ENCODE assay signal across 18 cellular contexts in genomic region chr3:57026918-57027317, GRCh38. TPM values are rescaled to one million over a fixed set of nuclear protein-coding genes. Genes with fewer than 3 reads are reported as not detected.
DNase-seq lines count a peak whose midpoint lies in the region; ATAC-seq and TF ChIP-seq lines count a peak whose summit lies in the region.
"Had no signal": no experiment of that assay in that cellular context is flagged by ENCODE, and none has a peak within 500 bp of the region (broad histone marks: within the 10 kb centered on the region; RNA-seq: fewer than 3 reads in every experiment).

No MANE protein-coding gene starts in this region.

- TF ChIP-seq CTCF in gastroesophageal sphincter (IDR thresholded peaks at IDR 0.05) (no peak), hepatocyte (IDR thresholded peaks at IDR 0.05; ENCODE audit: poor library complexity) (no peak), osteocyte (IDR thresholded peaks at IDR 0.05) (no peak)

- TF ChIP-seq EP300 in gastroesophageal sphincter (IDR thresholded peaks at IDR 0.05) = no peak

- peaks cover 0 to 18% (median 4%) of the 10 kb centered on the region in 5 donors for H3K27me3 Mint-ChIP-seq in naive thymus-derived CD4-positive, alpha-beta T cell
- no peaks in the 10 kb centered on the region for H3K27me3 Mint-ChIP-seq in osteocyte (ENCODE audit: unreplicated experiment)

- peaks cover 0 to 2% (median 0%) of the 10 kb centered on the region in 11 donors for H3K9me3 Mint-ChIP-seq in naive thymus-derived CD4-positive, alpha-beta T cell
- H3K9me3 Mint-ChIP-seq in osteocyte (ENCODE audit: unreplicated experiment) = no peaks in the 10 kb centered on the region
- H3K9me3 Mint-ChIP-seq: effector memory CD8-positive, alpha-beta T cell had no signal

- no peak overlapping the region for H3K4me3 Mint-ChIP-seq in naive thymus-derived CD4-positive, alpha-beta T cell
- H3K4me3 Mint-ChIP-seq in osteocyte (ENCODE audit: unreplicated experiment) = no peak overlapping the region
- H3K4me3 Mint-ChIP-seq: brain; effector memory CD8-positive, alpha-beta T cell had no signal

- H3K4me1 ChIP-seq in gastroesophageal sphincter = no peaks in the 10 kb centered on the region
- no peaks in the 10 kb centered on the region for H3K4me1 ChIP-seq in naive thymus-derived CD4-positive, alpha-beta T cell (ENCODE audit: control insufficient read depth in 2 of 2, insufficient read depth in 2 of 2, low read length in 2 of 2)
- no peaks in the 10 kb centered on the region for H3K4me1 ChIP-seq in hepatocyte (ENCODE audit: insufficient read depth)
- H3K4me1 ChIP-seq: SJSA1 had no signal

- no peak overlapping the region for H3K4me2 ChIP-seq in hepatocyte
- H3K4me2 ChIP-seq: BLaER1 treated with 17β-estradiol and CSF1 and Interleukin-3, amounts not matched to agents 10 nM and 100 nM had no signal

- no peak overlapping the region for H3K27ac Mint-ChIP-seq in naive thymus-derived CD4-positive, alpha-beta T cell
- no peak overlapping the region for H3K27ac Mint-ChIP-seq in osteocyte (ENCODE audit: unreplicated experiment)
- H3K27ac Mint-ChIP-seq: brain; effector memory CD8-positive, alpha-beta T cell had no signal

- H3K36me3 Mint-ChIP-seq in naive thymus-derived CD4-positive, alpha-beta T cell = no peaks in the 10 kb centered on the region
- no peaks in the 10 kb centered on the region for H3K36me3 Mint-ChIP-seq in osteocyte (ENCODE audit: unreplicated experiment)

- no peak overlapping the region for H3K4me3 ChIP-seq in gastroesophageal sphincter
- no peak overlapping the region for H3K4me3 ChIP-seq in naive thymus-derived CD4-positive, alpha-beta T cell (ENCODE audit: low read length)
- H3K4me3 ChIP-seq in hepatocyte = no peak overlapping the region
- H3K4me3 ChIP-seq: BLaER1 treated with 17β-estradiol and CSF1 and Interleukin-3, amounts not matched to agents 10 nM and 100 nM; SJSA1 had no signal

- H2AFZ ChIP-seq in hepatocyte = no peak overlapping the region

- H4K20me1 ChIP-seq in hepatocyte (ENCODE audit: insufficient read depth, poor library complexity, severe bottlenecking) = no peaks in the 10 kb centered on the region
- H4K20me1 ChIP-seq: BLaER1 treated with 17β-estradiol and CSF1 and Interleukin-3, amounts not matched to agents 10 nM and 100 nM had no signal

- POLR2A ChIA-PET in naive thymus-derived CD4-positive, alpha-beta T cell (lab: Charles Lee) = no interaction called here

- H3K27me3 ChIP-seq in gastroesophageal sphincter = no peaks in the 10 kb centered on the region
- no peaks in the 10 kb centered on the region for H3K27me3 ChIP-seq in naive thymus-derived CD4-positive, alpha-beta T cell (ENCODE audit: control insufficient read depth in 2 of 2, insufficient read depth in 2 of 2, low read length in 2 of 2)
- no peaks in the 10 kb centered on the region for H3K27me3 ChIP-seq in hepatocyte
- H3K27me3 ChIP-seq: BLaER1 treated with 17β-estradiol and CSF1 and Interleukin-3, amounts not matched to agents 10 nM and 100 nM; SJSA1 had no signal

- intact Hi-C loops in naive thymus-derived CD4-positive, alpha-beta T cell (cut with micrococcal nuclease) = no loop called here

- peak; percentile 13 for ATAC-seq in gastroesophageal sphincter
- ATAC-seq in naive thymus-derived CD4-positive, alpha-beta T cell = no peak
- no peak for ATAC-seq in GM21526 (IDR thresholded peaks at IDR 0.05; ENCODE audit: low FRiP score, unreplicated experiment)
- ATAC-seq: effector memory CD8-positive, alpha-beta T cell; left cardiac atrium had no signal

- 0 to 43% methylated on average over 1 of the region's 3 CpGs for WGBS in gastroesophageal sphincter (ENCODE audit: low coverage in 1 of 2), 2 donors
- WGBS in hepatocyte (ENCODE audit: low lambda C conversion rate, missing lambda C conversion rate) = 84% methylated on average over 3 of the region's 3 CpGs

- CTCF ChIA-PET in naive thymus-derived CD4-positive, alpha-beta T cell (lab: Charles Lee) = no interaction called here

- H3K79me2 ChIP-seq in hepatocyte = no peaks in the 10 kb centered on the region

- peak; percentile 26 for DNase-seq in Daoy (ENCODE audit: low read depth)
- peak; percentile 21 to 25 for DNase-seq in Kasumi-1 (lab: John Stamatoyannopoulos, UW)
- peak; percentile 89 for DNase-seq in amniotic epithelial cell (ENCODE audit: low read depth)
- no peak for DNase-seq in naive thymus-derived CD4-positive, alpha-beta T cell
- no peak for DNase-seq in hepatocyte (ENCODE audit: low spot score)
- DNase-seq in osteocyte (ENCODE audit: extremely low spot score, unreplicated experiment) = no peak
- DNase-seq: activated effector memory CD4-positive, alpha-beta T cell treated with anti-CD3 and anti-CD28 coated beads, Interleukin-2, amount 50 U/mL, for 16 hours; effector memory CD8-positive, alpha-beta T cell; left cardiac atrium; NCI-H1092 treated with DMSO at 0.1 percent for 48 hours; substantia nigra had no signal

- H3K9me3 ChIP-seq in gastroesophageal sphincter = no peaks in the 10 kb centered on the region
- H3K9me3 ChIP-seq in naive thymus-derived CD4-positive, alpha-beta T cell (ENCODE audit: control insufficient read depth in 2 of 3, low read length in 3 of 3) = no peaks in the 10 kb centered on the region
- no peaks in the 10 kb centered on the region for H3K9me3 ChIP-seq in hepatocyte (ENCODE audit: low read depth)
- H3K9me3 ChIP-seq: SJSA1 had no signal

- H3K9me2 ChIP-seq in hepatocyte (replicated peaks; ENCODE audit: insufficient read depth) = no peaks in the 10 kb centered on the region

- H3K36me3 ChIP-seq in gastroesophageal sphincter (no peaks in the 10 kb centered on the region), hepatocyte (replicated peaks; ENCODE audit: insufficient read depth, low read depth) (no peaks in the 10 kb centered on the region)
- H3K36me3 ChIP-seq in naive thymus-derived CD4-positive, alpha-beta T cell (ENCODE audit: control insufficient read depth in 2 of 3, insufficient read depth in 3 of 3, low read length in 3 of 3) = no peaks in the 10 kb centered on the region
- H3K36me3 ChIP-seq: BLaER1 treated with 17β-estradiol and CSF1 and Interleukin-3, amounts not matched to agents 10 nM and 100 nM; SJSA1 had no signal

- H3K4me1 Mint-ChIP-seq in naive thymus-derived CD4-positive, alpha-beta T cell = peaks cover 0 to 1% (median 0%) of the 10 kb centered on the region in 7 donors
- no peaks in the 10 kb centered on the region for H3K4me1 Mint-ChIP-seq in osteocyte (ENCODE audit: unreplicated experiment)

- H3K27ac ChIP-seq in gastroesophageal sphincter (no peak overlapping the region), hepatocyte (no peak overlapping the region)
- no peak overlapping the region for H3K27ac ChIP-seq in naive thymus-derived CD4-positive, alpha-beta T cell (ENCODE audit: low read depth, low read length)
- H3K27ac ChIP-seq: BLaER1 treated with 17β-estradiol and CSF1 and Interleukin-3, amounts not matched to agents 10 nM and 100 nM; SJSA1 had no signal

- TF ChIP-seq POLR2A in gastroesophageal sphincter (IDR thresholded peaks at IDR 0.05) = no peak

RNA-seq across cellular contexts. Expression of gene SPATA12, which starts 33.5 kb away (rescaled TPM):
- 0.34 TPM in 1 of 2 replicates, not detected in the other for total RNA-seq in Daoy (2014; rRNA removed; shearing (Covaris generic))
- total RNA-seq in gastroesophageal sphincter = not detected
- not detected for total RNA-seq in naive thymus-derived CD4-positive, alpha-beta T cell
- not detected for polyA plus RNA-seq in naive thymus-derived CD4-positive, alpha-beta T cell
- 0.08 and 0.10 TPM in 2 replicates for total RNA-seq in hepatocyte
- 0.25 and 1.2 TPM in 2 replicates for polyA plus RNA-seq in hepatocyte
- total RNA-seq in osteocyte = not detected in 2 replicates
- total RNA-seq: activated CD8-positive, alpha-beta memory T cell treated with anti-CD3 and anti-CD28 coated beads for 36 hours; left cardiac atrium; posterior vena cava; SJSA1 had no signal

Comparison
In these comparisons a context has a peak if more than half of its experiments do, and no peak if none do; other contexts are left out.
1. DNase-seq: peak in Daoy (single experiment), Kasumi-1 (2 of 2) and amniotic epithelial cell (single experiment); none in naive thymus-derived CD4-positive, alpha-beta T cell (0 of 9), hepatocyte (single experiment) and osteocyte (single experiment).